20 cellular contexts compared by ENCODE assay signal in the genomic region with DNA sequence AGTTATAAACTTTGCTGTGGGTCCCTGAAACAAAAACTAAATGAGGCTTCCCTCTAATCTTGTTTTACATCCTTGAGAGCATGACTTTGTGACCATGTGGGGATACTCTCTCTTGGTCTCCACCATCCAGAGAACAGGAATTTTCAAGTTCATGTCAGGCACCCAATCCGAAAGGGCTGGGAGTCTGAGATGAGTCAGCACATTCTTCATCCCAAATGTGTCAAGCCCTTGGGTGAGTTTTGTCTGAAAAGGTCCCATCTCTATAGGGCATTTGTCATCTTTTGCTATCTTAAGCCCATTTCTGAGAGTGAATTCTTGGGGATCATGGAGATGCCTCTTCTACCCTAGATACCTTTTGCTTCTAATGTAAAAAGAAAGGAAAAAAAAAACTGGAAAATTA.
"Had no signal": no experiment of that assay in that cellular context is flagged by ENCODE, and none has a peak within 500 bp of the region (broad histone marks: within the 10 kb centered on the region; RNA-seq: fewer than 3 reads in every experiment).

No MANE protein-coding gene starts in this region.

- ATAC-seq: naive thymus-derived CD8-positive, alpha-beta T cell; right cardiac atrium; T-cell had no signal

- H3K9me3 ChIP-seq: suprapubic skin had no signal

- DNase-seq: activated CD4-positive, alpha-beta T cell treated with anti-CD3 and anti-CD28 coated beads for 1 hour; activated CD4-positive, alpha-beta T cell treated with anti-CD3 and anti-CD28 coated beads, Interleukin-2, amount 50 U/mL, for 4 hours; activated naive CD4-positive, alpha-beta T cell treated with anti-CD3 and anti-CD28 coated beads for 36 hours; activated T-cell treated with anti-CD3 and anti-CD28 coated beads, Interleukin-2, amount 50 U/mL, for 1 hour; erythroblast; hippocampal formation; kidney; left ventricle myocardium inferior; naive thymus-derived CD8-positive, alpha-beta T cell; right cardiac atrium; stimulated activated CD4-positive, alpha-beta T cell treated with anti-CD3 and anti-CD28 coated beads, Interleukin-4, amount 100 ng/mL, for 4 hours; stimulated activated CD8-positive, alpha-beta memory T cell treated with anti-CD3 and anti-CD28 coated beads, Interleukin-4, amount 100 ng/mL, for 48 hours; stimulated activated naive CD4-positive, alpha-beta T cell treated with Interleukin-2 at 50 U/mL for 16 hours; T-cell; T1000; trophoblast cell had no signal

- H3K27me3 ChIP-seq: cardiac muscle cell, suprapubic skin had no signal

- H3K4me2 ChIP-seq: smooth muscle cell had no signal

- H3K4me3 ChIP-seq: cardiac muscle cell, left ventricle myocardium inferior, smooth muscle cell, suprapubic skin had no signal

- H3K4me1 ChIP-seq: suprapubic skin had no signal

- FAIRE-seq: kidney had no signal

- H3K27ac ChIP-seq: cardiac muscle cell, left ventricle myocardium inferior, suprapubic skin, VCaP had no signal
